Comparison of ENCODE assay signal across 1 cellular context in genomic region chr12:79409562-79409961, GRCh38.
TF ChIP-seq lines count a peak whose summit lies in the region.

No MANE protein-coding gene starts in this region.

TF ChIP-seq in HepG2, 621 proteins besides CTCF, POLR2A, EP300 and RAD21 (continued from another document):
- no peak for TF ChIP-seq ZNF639 (CRISPR knock-in tag; conservative IDR thresholded peaks at IDR 0.05)
- TF ChIP-seq ZNF782 (CRISPR knock-in tag; IDR thresholded peaks at IDR 0.05; ENCODE audit: borderline replicate concordance) = no peak
- no peak for TF ChIP-seq PLRG1 (conservative IDR thresholded peaks at IDR 0.05)
- TF ChIP-seq FOXK2 (IDR thresholded peaks at IDR 0.05) = no peak
- TF ChIP-seq ATF6 (CRISPR knock-in tag; conservative IDR thresholded peaks at IDR 0.05) = no peak
- TF ChIP-seq ARNT2 (CRISPR knock-in tag; IDR thresholded peaks at IDR 0.05; ENCODE audit: low read depth) = no peak
- TF ChIP-seq ZNF296 (CRISPR knock-in tag; conservative IDR thresholded peaks at IDR 0.05) = no peak
- no peak for TF ChIP-seq ZBTB43 (CRISPR knock-in tag; conservative IDR thresholded peaks at IDR 0.05)
- TF ChIP-seq ZBTB34 (CRISPR knock-in tag; IDR thresholded peaks at IDR 0.05) = no peak
TF ChIP-seq in HepG2: peak in this region for 0.
